Comparison of ENCODE assay signal across 10 cellular contexts in the genomic region with DNA sequence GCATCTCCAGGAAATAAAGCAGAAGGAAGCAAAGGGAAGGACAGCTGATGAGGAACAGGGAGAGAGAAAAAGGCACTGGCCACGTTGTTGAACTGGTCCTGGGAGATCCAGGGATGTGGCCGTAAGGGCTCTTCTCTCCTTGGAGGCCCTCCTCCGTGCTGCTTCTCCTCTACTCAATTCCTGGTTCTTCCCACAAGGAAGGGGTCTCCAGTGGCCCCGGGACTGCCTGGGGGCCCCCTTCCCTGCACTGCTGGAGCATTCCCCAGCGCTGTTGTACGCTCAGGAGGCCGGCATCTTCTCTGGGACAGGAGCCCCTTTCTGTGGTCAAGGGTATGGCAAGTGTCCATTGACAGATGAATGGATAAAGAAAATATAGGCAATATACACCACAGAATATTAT.
"Had no signal": no experiment of that assay in that cellular context is flagged by ENCODE, and none has a peak within 500 bp of the region (broad histone marks: within the 10 kb centered on the region; RNA-seq: fewer than 3 reads in every experiment).

No MANE protein-coding gene starts in this region.

- H3K27ac Mint-ChIP-seq: activated CD4-positive, alpha-beta memory T cell treated with anti-CD3 and anti-CD28 coated beads for 36 hours; stimulated activated memory B cell treated with anti-CD40 and anti-IgM and Interleukin-4, amounts not matched to agents 10 μg/mL and 1 μg/mL and 100 μg/mL, for 72 hours had no signal

- H3K4me3 Mint-ChIP-seq: activated CD4-positive, alpha-beta memory T cell treated with anti-CD3 and anti-CD28 coated beads for 36 hours; naive B cell; stimulated activated memory B cell treated with anti-CD40 and anti-IgM and Interleukin-4, amounts not matched to agents 10 μg/mL and 1 μg/mL and 100 μg/mL, for 72 hours had no signal

- H3K4me1 ChIP-seq: left lung had no signal

- H2AFZ ChIP-seq: hepatocyte had no signal

- H3K27ac ChIP-seq: hepatocyte, left lung, tibial artery had no signal

- H3K36me3 ChIP-seq: left lung, tibial artery had no signal

- H3K27me3 Mint-ChIP-seq: activated CD4-positive, alpha-beta memory T cell treated with anti-CD3 and anti-CD28 coated beads for 36 hours had no signal

- ATAC-seq: esophagus mucosa; left lung; stimulated activated memory B cell treated with anti-CD40 and anti-IgM and Interleukin-4, amounts not matched to agents 10 μg/mL and 1 μg/mL and 100 μg/mL, for 72 hours had no signal

- H3K79me2 ChIP-seq: hepatocyte had no signal

- H3K36me3 Mint-ChIP-seq: activated CD4-positive, alpha-beta memory T cell treated with anti-CD3 and anti-CD28 coated beads for 36 hours; naive B cell; stimulated activated memory B cell treated with anti-CD40 and anti-IgM and Interleukin-4, amounts not matched to agents 10 μg/mL and 1 μg/mL and 100 μg/mL, for 72 hours had no signal

- DNase-seq: activated CD4-positive, alpha-beta memory T cell treated with anti-CD3 and anti-CD28 coated beads for 36 hours; activated naive CD4-positive, alpha-beta T cell; left lung; mammary epithelial cell; naive B cell; retina; tibial artery had no signal

- H3K4me1 Mint-ChIP-seq: naive B cell; stimulated activated memory B cell treated with anti-CD40 and anti-IgM and Interleukin-4, amounts not matched to agents 10 μg/mL and 1 μg/mL and 100 μg/mL, for 72 hours had no signal

- H3K27me3 ChIP-seq: hepatocyte, left lung, tibial artery had no signal

- H3K9me3 Mint-ChIP-seq: activated CD4-positive, alpha-beta memory T cell treated with anti-CD3 and anti-CD28 coated beads for 36 hours had no signal

- H3K4me3 ChIP-seq: hepatocyte, left lung, tibial artery had no signal

- H3K4me2 ChIP-seq: hepatocyte had no signal
